In the genomic region with DNA sequence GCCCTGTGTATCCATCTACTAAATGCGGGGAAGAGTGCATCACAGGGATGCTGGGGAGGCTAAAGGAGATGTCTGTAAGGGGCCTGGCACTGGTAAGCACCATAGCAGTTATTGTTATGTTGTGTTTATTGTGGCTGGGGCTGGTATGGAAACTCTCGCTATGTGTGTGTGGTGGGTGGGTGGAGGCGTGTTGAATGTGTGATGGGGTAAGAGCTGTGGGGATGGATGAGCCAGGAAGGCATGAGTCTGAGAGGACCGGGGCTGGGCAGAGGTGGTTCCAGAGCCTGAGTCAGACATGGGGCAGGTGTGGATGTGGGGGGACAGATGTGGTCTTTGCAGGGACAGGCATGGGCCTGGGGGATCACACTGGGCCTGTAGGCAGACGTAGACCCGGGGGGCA, we compare ENCODE assay signal across 26 cellular contexts.
"Had no signal": no experiment of that assay in that cellular context is flagged by ENCODE, and none has a peak within 500 bp of the region (broad histone marks: within the 10 kb centered on the region; RNA-seq: fewer than 3 reads in every experiment).

No MANE protein-coding gene starts in this region.

- H3K4me1 Mint-ChIP-seq: activated naive CD4-positive, alpha-beta T cell treated with anti-CD3 and anti-CD28 coated beads, Interleukin-2, amount 10 ng/mL, durations not matched to agents 7 days and 5 days had no signal

- H3K4me3 Mint-ChIP-seq: activated naive CD4-positive, alpha-beta T cell treated with anti-CD3 and anti-CD28 coated beads, Interleukin-2, amount 10 ng/mL, durations not matched to agents 7 days and 5 days; activated T-cell treated with anti-CD3 and anti-CD28 coated beads, Interleukin-2, amount 50 U/mL, for 4 hours; naive thymus-derived CD8-positive, alpha-beta T cell; stimulated activated memory B cell treated with anti-CD40 and anti-IgM and Interleukin-4, amounts not matched to agents 10 μg/mL and 1 μg/mL and 100 μg/mL, for 72 hours; stimulated activated naive CD8-positive, alpha-beta T cell treated with anti-CD3 and anti-CD28 coated beads, Interleukin-15, amount 100 ng/mL, for 72 hours; T-helper 17 cell; type B pancreatic cell had no signal

- H3K9me3 Mint-ChIP-seq: activated naive CD4-positive, alpha-beta T cell treated with anti-CD3 and anti-CD28 coated beads, Interleukin-2, amount 10 ng/mL, durations not matched to agents 7 days and 5 days; activated T-cell treated with anti-CD3 and anti-CD28 coated beads, Interleukin-2, amount 50 U/mL, for 4 hours; naive thymus-derived CD8-positive, alpha-beta T cell; stimulated activated memory B cell treated with anti-CD40 and anti-IgM and Interleukin-4, amounts not matched to agents 10 μg/mL and 1 μg/mL and 100 μg/mL, for 72 hours; stimulated activated naive CD8-positive, alpha-beta T cell treated with anti-CD3 and anti-CD28 coated beads, Interleukin-15, amount 100 ng/mL, for 72 hours; type B pancreatic cell had no signal

- H3K27ac ChIP-seq: ascending aorta, cardiac muscle cell, coronary artery, left lung, lower lobe of right lung, neutrophil, sigmoid colon, vagina had no signal

- H3K36me3 ChIP-seq: ascending aorta, cardiac muscle cell, left lung, lower lobe of right lung, neutrophil, sigmoid colon, vagina had no signal

- H3K4me1 ChIP-seq: ascending aorta, left lung, lower lobe of right lung had no signal

- DNase-seq: activated CD4-positive, alpha-beta T cell treated with anti-CD3 and anti-CD28 coated beads for 1 hour; activated CD8-positive, alpha-beta memory T cell treated with anti-CD3 and anti-CD28 coated beads, Interleukin-2, amount 50 U/mL, for 48 hours; activated effector memory CD4-positive, alpha-beta T cell treated with anti-CD3 and anti-CD28 coated beads, Interleukin-2, amount 50 U/mL, for 16 hours; activated naive CD4-positive, alpha-beta T cell treated with anti-CD3 and anti-CD28 coated beads, Interleukin-2, amount 10 ng/mL, durations not matched to agents 7 days and 5 days; activated T-cell treated with anti-CD3 and anti-CD28 coated beads, Interleukin-2, amount 50 U/mL, for 4 hours; dorsolateral prefrontal cortex; effector memory CD4-positive, alpha-beta T cell; lower lobe of right lung; mesenchymal stem cell; naive thymus-derived CD8-positive, alpha-beta T cell; sigmoid colon; small intestine; stimulated activated CD4-positive, alpha-beta T cell treated with anti-CD3 and anti-CD28 coated beads, Interleukin-4, amount 100 ng/mL, for 24 hours; stimulated activated naive CD8-positive, alpha-beta T cell treated with anti-CD3 and anti-CD28 coated beads, Interleukin-15, amount 100 ng/mL, for 72 hours; substantia nigra; T-helper 17 cell; T1000 had no signal

- H3K27ac Mint-ChIP-seq: activated naive CD4-positive, alpha-beta T cell treated with anti-CD3 and anti-CD28 coated beads, Interleukin-2, amount 10 ng/mL, durations not matched to agents 7 days and 5 days; naive thymus-derived CD8-positive, alpha-beta T cell; stimulated activated memory B cell treated with anti-CD40 and anti-IgM and Interleukin-4, amounts not matched to agents 10 μg/mL and 1 μg/mL and 100 μg/mL, for 72 hours; T-helper 17 cell; type B pancreatic cell had no signal

- H3K4me3 ChIP-seq: ascending aorta, cardiac muscle cell, coronary artery, dorsolateral prefrontal cortex, left lung, lower lobe of right lung, sigmoid colon, vagina had no signal

- ATAC-seq: activated T-cell treated with anti-CD3 and anti-CD28 coated beads, Interleukin-2, amount 50 U/mL, for 4 hours; left lung; lower lobe of right lung; naive thymus-derived CD8-positive, alpha-beta T cell; stimulated activated memory B cell treated with anti-CD40 and anti-IgM and Interleukin-4, amounts not matched to agents 10 μg/mL and 1 μg/mL and 100 μg/mL, for 72 hours; stimulated activated naive CD8-positive, alpha-beta T cell treated with anti-CD3 and anti-CD28 coated beads, Interleukin-15, amount 100 ng/mL, for 72 hours; T-helper 17 cell had no signal

- H3K9me3 ChIP-seq: ascending aorta, left lung, lower lobe of right lung, neutrophil, sigmoid colon, vagina had no signal

- H3K36me3 Mint-ChIP-seq: activated naive CD4-positive, alpha-beta T cell treated with anti-CD3 and anti-CD28 coated beads, Interleukin-2, amount 10 ng/mL, durations not matched to agents 7 days and 5 days; brain; naive thymus-derived CD8-positive, alpha-beta T cell; stimulated activated memory B cell treated with anti-CD40 and anti-IgM and Interleukin-4, amounts not matched to agents 10 μg/mL and 1 μg/mL and 100 μg/mL, for 72 hours; type B pancreatic cell had no signal
